ENCODE assay signal across 1 cellular context in genomic region chr6:35059606-35060355, GRCh38.
TF ChIP-seq lines count a peak whose summit lies in the region.

No MANE protein-coding gene starts in this region.

TF ChIP-seq in H1, 55 proteins besides CTCF, POLR2A, EP300 and RAD21:
- TF ChIP-seq MAX (IDR thresholded peaks at IDR 0.05), result no peak
TF ChIP-seq in H1: peak in this region for 0.
